ENCODE assay signal across 1 cellular context in the genomic region with DNA sequence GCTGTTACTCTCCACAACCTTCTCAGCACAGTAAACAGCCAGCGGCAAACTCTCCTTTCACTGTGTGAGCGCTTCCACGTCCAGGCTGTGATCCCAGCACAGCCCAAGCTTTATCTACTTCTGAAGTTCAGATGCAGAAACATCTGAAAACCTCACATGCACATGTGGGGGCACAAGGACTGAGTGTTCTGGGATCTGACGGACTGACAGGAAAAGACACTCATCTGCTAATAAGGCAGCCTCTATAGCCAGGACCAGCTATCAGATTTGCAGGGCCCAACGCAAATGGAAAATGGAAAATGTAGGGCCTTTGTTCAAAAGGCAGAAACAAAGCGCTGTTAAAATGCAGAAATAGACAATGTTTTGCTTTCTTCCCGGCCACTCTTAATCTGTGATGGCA.
TF ChIP-seq lines count a peak whose summit lies in the region.

No MANE protein-coding gene starts in this region.

TF ChIP-seq in K562, 482 proteins besides CTCF, POLR2A, EP300 and RAD21 (continued from another document):
- TF ChIP-seq, protein P1, sequence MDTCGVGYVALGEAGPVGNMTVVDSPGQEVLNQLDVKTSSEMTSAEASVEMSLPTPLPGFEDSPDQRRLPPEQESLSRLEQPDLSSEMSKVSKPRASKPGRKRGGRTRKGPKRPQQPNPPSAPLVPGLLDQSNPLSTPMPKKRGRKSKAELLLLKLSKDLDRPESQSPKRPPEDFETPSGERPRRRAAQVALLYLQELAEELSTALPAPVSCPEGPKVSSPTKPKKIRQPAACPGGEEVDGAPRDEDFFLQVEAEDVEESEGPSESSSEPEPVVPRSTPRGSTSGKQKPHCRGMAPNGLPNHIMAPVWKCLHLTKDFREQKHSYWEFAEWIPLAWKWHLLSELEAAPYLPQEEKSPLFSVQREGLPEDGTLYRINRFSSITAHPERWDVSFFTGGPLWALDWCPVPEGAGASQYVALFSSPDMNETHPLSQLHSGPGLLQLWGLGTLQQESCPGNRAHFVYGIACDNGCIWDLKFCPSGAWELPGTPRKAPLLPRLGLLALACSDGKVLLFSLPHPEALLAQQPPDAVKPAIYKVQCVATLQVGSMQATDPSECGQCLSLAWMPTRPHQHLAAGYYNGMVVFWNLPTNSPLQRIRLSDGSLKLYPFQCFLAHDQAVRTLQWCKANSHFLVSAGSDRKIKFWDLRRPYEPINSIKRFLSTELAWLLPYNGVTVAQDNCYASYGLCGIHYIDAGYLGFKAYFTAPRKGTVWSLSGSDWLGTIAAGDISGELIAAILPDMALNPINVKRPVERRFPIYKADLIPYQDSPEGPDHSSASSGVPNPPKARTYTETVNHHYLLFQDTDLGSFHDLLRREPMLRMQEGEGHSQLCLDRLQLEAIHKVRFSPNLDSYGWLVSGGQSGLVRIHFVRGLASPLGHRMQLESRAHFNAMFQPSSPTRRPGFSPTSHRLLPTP (IDR thresholded peaks at IDR 0.05; ENCODE audit: borderline replicate concordance, extremely low read depth, insufficient read length), result no peak
- TF ChIP-seq, protein P2, sequence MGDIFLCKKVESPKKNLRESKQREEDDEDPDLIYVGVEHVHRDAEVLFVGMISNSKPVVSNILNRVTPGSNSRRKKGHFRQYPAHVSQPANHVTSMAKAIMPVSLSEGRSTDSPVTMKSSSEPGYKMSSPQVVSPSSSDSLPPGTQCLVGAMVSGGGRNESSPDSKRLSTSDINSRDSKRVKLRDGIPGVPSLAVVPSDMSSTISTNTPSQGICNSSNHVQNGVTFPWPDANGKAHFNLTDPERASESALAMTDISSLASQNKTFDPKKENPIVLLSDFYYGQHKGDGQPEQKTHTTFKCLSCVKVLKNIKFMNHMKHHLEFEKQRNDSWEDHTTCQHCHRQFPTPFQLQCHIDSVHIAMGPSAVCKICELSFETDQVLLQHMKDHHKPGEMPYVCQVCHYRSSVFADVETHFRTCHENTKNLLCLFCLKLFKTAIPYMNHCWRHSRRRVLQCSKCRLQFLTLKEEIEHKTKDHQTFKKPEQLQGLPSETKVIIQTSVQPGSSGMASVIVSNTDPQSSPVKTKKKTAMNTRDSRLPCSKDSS (IDR thresholded peaks at IDR 0.05; ENCODE audit: low read depth, partially characterized antibody), result no peak
